ENCODE assay signal across 36 cellular contexts in genomic region chr5:169495252-169495548, GRCh38.
"Had no signal": no experiment of that assay in that cellular context is flagged by ENCODE, and none has a peak within 500 bp of the region (broad histone marks: within the 10 kb centered on the region; RNA-seq: fewer than 3 reads in every experiment).

No MANE protein-coding gene starts in this region.

- DNase-seq: activated CD4-positive, alpha-beta memory T cell treated with anti-CD3 and anti-CD28 coated beads for 36 hours; activated CD4-positive, alpha-beta T cell treated with anti-CD3 and anti-CD28 coated beads for 1 hour; activated CD4-positive, alpha-beta T cell treated with anti-CD3 and anti-CD28 coated beads for 36 hours; activated CD4-positive, alpha-beta T cell treated with anti-CD3 and anti-CD28 coated beads for 48 hours; activated CD4-positive, alpha-beta T cell treated with anti-CD3 and anti-CD28 coated beads, Interleukin-2, amount 10 ng/mL, durations not matched to agents 7 days and 5 days; activated CD4-positive, alpha-beta T cell treated with anti-CD3 and anti-CD28 coated beads, Interleukin-2, amount 50 U/mL, for 4 hours; activated CD4-positive, CD25-positive, alpha-beta regulatory T cell; activated CD8-positive, alpha-beta memory T cell treated with anti-CD3 and anti-CD28 coated beads, Interleukin-2, amount 50 U/mL, for 4 hours; activated CD8-positive, alpha-beta T cell treated with anti-CD3 and anti-CD28 coated beads for 36 hours; activated effector memory CD4-positive, alpha-beta T cell treated with anti-CD3 and anti-CD28 coated beads, Interleukin-2, amount 50 U/mL, for 16 hours; activated gamma-delta T cell treated with Interleukin-2 at 50 U/mL for 16 hours; activated naive CD4-positive, alpha-beta T cell; activated naive CD4-positive, alpha-beta T cell treated with anti-CD3 and anti-CD28 coated beads for 36 hours; activated naive CD4-positive, alpha-beta T cell treated with anti-CD3 and anti-CD28 coated beads, Interleukin-2, amount 50 U/mL, for 16 hours; activated naive CD8-positive, alpha-beta T cell treated with anti-CD3 and anti-CD28 coated beads for 36 hours; activated T-cell treated with anti-CD3 and anti-CD28 coated beads for 4 hours; activated T-cell treated with anti-CD3 and anti-CD28 coated beads, Interleukin-2, amount 50 U/mL, for 1 hour; activated T-cell treated with anti-CD3 and anti-CD28 coated beads, Interleukin-2, amount 50 U/mL, for 4 hours; activated T-cell treated with anti-CD3 and anti-CD28 coated beads, Interleukin-2, amount 50 U/mL, for 72 hours; adrenal gland; amniotic stem cell; aorta; body of pancreas; brain microvascular endothelial cell; central memory CD4-positive, alpha-beta T cell; T-helper 1 cell; T-helper 2 cell; T-helper 9 cell; WERI-Rb-1 had no signal

- ATAC-seq: activated CD4-positive, alpha-beta T cell treated with anti-CD3 and anti-CD28 coated beads for 36 hours; activated CD4-positive, CD25-positive, alpha-beta regulatory T cell treated with anti-CD3 and anti-CD28 coated beads, Interleukin-2, amount 50 U/mL, for 24 hours; activated CD8-positive, alpha-beta T cell treated with anti-CD3 and anti-CD28 coated beads for 36 hours; activated naive CD4-positive, alpha-beta T cell treated with anti-CD3 and anti-CD28 coated beads, Interleukin-2, amount 50 U/mL, for 72 hours; activated T-cell treated with anti-CD3 and anti-CD28 coated beads, Interleukin-2, amount 50 U/mL, for 4 hours; activated T-cell treated with anti-CD3 and anti-CD28 coated beads, Interleukin-2, amount 50 U/mL, for 72 hours; activated T-helper 17 cell treated with anti-CD3 and anti-CD28 coated beads, Interleukin-2, amount 50 U/mL, for 72 hours; body of pancreas; WTC11 had no signal

- H3K27me3 ChIP-seq: adrenal gland, body of pancreas, brain microvascular endothelial cell, breast epithelium had no signal

- H3K36me3 ChIP-seq: adrenal gland, brain microvascular endothelial cell, breast epithelium, WERI-Rb-1 had no signal

- FAIRE-seq: astrocyte, TTC549 had no signal

- H3K9me3 ChIP-seq: adrenal gland, body of pancreas, breast epithelium had no signal

- H3K27ac ChIP-seq: adrenal gland, body of pancreas, brain microvascular endothelial cell, breast epithelium, WERI-Rb-1 had no signal

- H3K4me3 ChIP-seq: adrenal gland, body of pancreas, breast epithelium had no signal

- H3K4me1 ChIP-seq: adrenal gland, body of pancreas, breast epithelium had no signal
